Comparison of ENCODE assay signal across 10 cellular contexts in genomic region chr9:36193049-36193448, GRCh38. TPM values are rescaled to one million over a fixed set of nuclear protein-coding genes. Genes with fewer than 3 reads are reported as not detected.
DNase-seq lines count a peak whose midpoint lies in the region; ATAC-seq and TF ChIP-seq lines count a peak whose summit lies in the region.
"Had no signal": no experiment of that assay in that cellular context is flagged by ENCODE, and none has a peak within 500 bp of the region (broad histone marks: within the 10 kb centered on the region; RNA-seq: fewer than 3 reads in every experiment).

No MANE protein-coding gene starts in this region.

- H3K27ac ChIP-seq in CD4-positive, CD25-positive, alpha-beta regulatory T cell (ENCODE audit: insufficient read depth, low read length, poor library complexity, severe bottlenecking) = no peak overlapping the region

- no peaks in the 10 kb centered on the region for H3K27me3 ChIP-seq in CD4-positive, CD25-positive, alpha-beta regulatory T cell (ENCODE audit: control insufficient read depth, insufficient read depth, low read length)

- peak overlapping the region in 2 of 3 donors; percentile 80 to 90 for H3K27ac Mint-ChIP-seq in CD4-positive, CD25-positive, alpha-beta regulatory T cell
- H3K27ac Mint-ChIP-seq in IgD-negative memory B cell = peak overlapping the region in 1 of 3 donors; percentile 51
- peak overlapping the region; percentile 46 for H3K27ac Mint-ChIP-seq in chondrocyte (ENCODE audit: unreplicated experiment)
- H3K27ac Mint-ChIP-seq in natural killer cell = peak overlapping the region; percentile 39 to 91

- intact Hi-C loops in natural killer cell (cut with micrococcal nuclease) = no loop called here

- H3K4me1 ChIP-seq in CD4-positive, CD25-positive, alpha-beta regulatory T cell (ENCODE audit: control insufficient read depth, insufficient read depth, low read length, poor library complexity, severe bottlenecking) = peaks cover 47% of the 10 kb centered on the region

- no peaks in the 10 kb centered on the region for H3K9me3 ChIP-seq in CD4-positive, CD25-positive, alpha-beta regulatory T cell (ENCODE audit: control insufficient read depth in 2 of 2, low read length in 2 of 2)

- peaks cover 15% of the 10 kb centered on the region for H3K36me3 Mint-ChIP-seq in CD4-positive, CD25-positive, alpha-beta regulatory T cell
- no peaks in the 10 kb centered on the region for H3K36me3 Mint-ChIP-seq in IgD-negative memory B cell
- peaks cover 2% of the 10 kb centered on the region for H3K36me3 Mint-ChIP-seq in chondrocyte (ENCODE audit: low read depth)
- peaks cover 9% of the 10 kb centered on the region for H3K36me3 Mint-ChIP-seq in natural killer cell

- TF ChIP-seq CTCF in chondrocyte (IDR thresholded peaks at IDR 0.05) = no peak
- TF ChIP-seq CTCF in natural killer cell (IDR thresholded peaks at IDR 0.05) = no peak

- H3K4me3 Mint-ChIP-seq in CD4-positive, CD25-positive, alpha-beta regulatory T cell = peak overlapping the region; percentile 95 to 98 (median 96)
- H3K4me3 Mint-ChIP-seq in IgD-negative memory B cell (peak overlapping the region; percentile 7 to 92 (median 82)), chondrocyte (ENCODE audit: unreplicated experiment) (peak overlapping the region; percentile 94), natural killer cell (peak overlapping the region; percentile 98)

- H3K4me3 ChIP-seq in CD4-positive, CD25-positive, alpha-beta regulatory T cell (ENCODE audit: low read depth, low read length) = peak overlapping the region; percentile 93

- no peak for ATAC-seq in CD4-positive, CD25-positive, alpha-beta regulatory T cell (ENCODE audit: low read depth in 2 of 2)
- no peak for ATAC-seq in natural killer cell
- no peak for ATAC-seq in HG03469 (IDR thresholded peaks at IDR 0.05; ENCODE audit: unreplicated experiment)
- no peak for ATAC-seq in HG02610 (IDR thresholded peaks at IDR 0.05; ENCODE audit: unreplicated experiment)
- no peak for ATAC-seq in GM21360 (IDR thresholded peaks at IDR 0.05; ENCODE audit: unreplicated experiment)

- no peak for DNase-seq in CD4-positive, CD25-positive, alpha-beta regulatory T cell
- DNase-seq in chondrocyte (ENCODE audit: low spot score) = no peak
- no peak for DNase-seq in natural killer cell
- no peak for DNase-seq in midbrain (lab: John Stamatoyannopoulos, UW)
- DNase-seq: hypothalamus, NCI-H2171 had no signal

- peaks cover 15% of the 10 kb centered on the region for H3K27me3 Mint-ChIP-seq in CD4-positive, CD25-positive, alpha-beta regulatory T cell
- H3K27me3 Mint-ChIP-seq in IgD-negative memory B cell (no peaks in the 10 kb centered on the region), chondrocyte (ENCODE audit: low read depth) (no peaks in the 10 kb centered on the region), natural killer cell (ENCODE audit: low read depth in 2 of 2) (no peaks in the 10 kb centered on the region)

- H3K36me3 ChIP-seq in CD4-positive, CD25-positive, alpha-beta regulatory T cell (ENCODE audit: control insufficient read depth, insufficient read depth, low read length) = peaks cover 17% of the 10 kb centered on the region

- H3K4me1 Mint-ChIP-seq in CD4-positive, CD25-positive, alpha-beta regulatory T cell = peaks cover 28 to 67% (median 58%) of the 10 kb centered on the region in 4 donors
- H3K4me1 Mint-ChIP-seq in IgD-negative memory B cell = peaks cover 36 to 45% (median 44%) of the 10 kb centered on the region in 3 donors
- H3K4me1 Mint-ChIP-seq in chondrocyte (ENCODE audit: low read depth) = peaks cover 51% of the 10 kb centered on the region
- H3K4me1 Mint-ChIP-seq in natural killer cell = peaks cover 57 to 63% of the 10 kb centered on the region in 2 donors

- no peaks in the 10 kb centered on the region for H3K9me3 Mint-ChIP-seq in CD4-positive, CD25-positive, alpha-beta regulatory T cell
- H3K9me3 Mint-ChIP-seq in IgD-negative memory B cell (no peaks in the 10 kb centered on the region), chondrocyte (ENCODE audit: low read depth) (no peaks in the 10 kb centered on the region), natural killer cell (no peaks in the 10 kb centered on the region)

RNA-seq across cellular contexts. Expression of gene CLTA, which starts 2.3 kb away (rescaled TPM):
- 46.7 TPM for total RNA-seq in CD4-positive, CD25-positive, alpha-beta regulatory T cell
- polyA plus RNA-seq in CD4-positive, CD25-positive, alpha-beta regulatory T cell = 100 to 1,000 TPM; 152 to 175 (median 168) TPM
- polyA plus RNA-seq in IgD-negative memory B cell = 82.0 TPM
- total RNA-seq in chondrocyte (200 to 243 TPM (median 240 TPM) in 3 replicates), natural killer cell (10 to 100 TPM; 49.4 to 62.0 (median 52.6) TPM)

RNA-seq across cellular contexts. Expression of gene CCIN, which starts 23.9 kb away (rescaled TPM):
- 1.4 TPM for total RNA-seq in CD4-positive, CD25-positive, alpha-beta regulatory T cell
- polyA plus RNA-seq in CD4-positive, CD25-positive, alpha-beta regulatory T cell = under 1 TPM in 1 of 4 donors, not detected in 3; 0.38 TPM
- 0.64 TPM for polyA plus RNA-seq in IgD-negative memory B cell
- total RNA-seq in chondrocyte (2.4 to 2.7 TPM (median 2.4 TPM) in 3 replicates), natural killer cell (1 to 10 TPM; 2.0 to 2.8 (median 2.0) TPM)

RNA-seq across cellular contexts. Expression of gene GLIPR2, which starts 56.5 kb away (rescaled TPM):
- total RNA-seq in CD4-positive, CD25-positive, alpha-beta regulatory T cell = 55.7 TPM
- 100 to 1,000 TPM; 106 to 175 (median 139) TPM for polyA plus RNA-seq in CD4-positive, CD25-positive, alpha-beta regulatory T cell
- polyA plus RNA-seq in IgD-negative memory B cell = 36.2 TPM
- total RNA-seq in chondrocyte = 101 to 110 TPM (median 102 TPM) in 3 replicates
- total RNA-seq in natural killer cell = 100 to 1,000 TPM; 124 to 135 (median 125) TPM
